ENCODE assay signal across 11 cellular contexts in genomic region chr1:32247452-32247851, GRCh38. TPM values are rescaled to one million over a fixed set of nuclear protein-coding genes. Genes with fewer than 3 reads are reported as not detected.
DNase-seq lines count a peak whose midpoint lies in the region; ATAC-seq, FAIRE-seq and TF ChIP-seq lines count a peak whose summit lies in the region.
"Had no signal": no experiment of that assay in that cellular context is flagged by ENCODE, and none has a peak within 500 bp of the region (broad histone marks: within the 10 kb centered on the region; RNA-seq: fewer than 3 reads in every experiment).

No MANE protein-coding gene starts in this region.

- ATAC-seq in activated naive CD4-positive, alpha-beta T cell treated with anti-CD3 and anti-CD28 coated beads, Interleukin-2, amount 50 U/mL, for 72 hours: no peak
- ATAC-seq in HepG2 (peak; percentile 8; the same call in 2 of the 3 replicates), GM19324 (IDR thresholded peaks at IDR 0.05; ENCODE audit: low FRiP score, unreplicated experiment) (no peak)

- intact Hi-C loops in HepG2 (cut with micrococcal nuclease; ENCODE audit: unreplicated experiment) (no loop called here), A673 (cut with micrococcal nuclease; ENCODE audit: unreplicated experiment) (no loop called here)

- H3K9me3 ChIP-seq in HepG2 (ENCODE audit: low read length) (no peaks in the 10 kb centered on the region), stomach smooth muscle (ENCODE audit: control insufficient read depth in 2 of 2, low read length in 2 of 2) (no peaks in the 10 kb centered on the region), A673 (ENCODE audit: low read depth, low read length, poor library complexity, severe bottlenecking) (no peaks in the 10 kb centered on the region)

- no peaks in the 10 kb centered on the region for H4K20me1 ChIP-seq in KMS-11 (ENCODE audit: insufficient read depth)
- no peaks in the 10 kb centered on the region for H4K20me1 ChIP-seq in HepG2 (ENCODE audit: insufficient read depth, low read length)

- no peaks in the 10 kb centered on the region for H3K36me3 ChIP-seq in KMS-11 (ENCODE audit: insufficient read depth)
- H3K36me3 ChIP-seq in HepG2 (replicated peaks in 1 of 2; ENCODE audit: control insufficient read depth in 1 of 2, insufficient read depth in 2 of 2, low read length in 2 of 2): no peaks in the 10 kb centered on the region
- H3K36me3 ChIP-seq in stomach smooth muscle (ENCODE audit: control insufficient read depth in 2 of 2, insufficient read depth in 2 of 2, low read length in 2 of 2): no peaks in the 10 kb centered on the region
- H3K36me3 ChIP-seq in A673 (ENCODE audit: insufficient read depth, low read length, poor library complexity, severe bottlenecking): no peaks in the 10 kb centered on the region

- in situ Hi-C loops in HepG2 (cut with HindIII; ENCODE audit: extremely low pct_ligation_motif_present, low pct_unique_long_range_greater_than_20kb): no loop called here

- H3K9ac ChIP-seq in KMS-11 (no peak overlapping the region), HepG2 (ENCODE audit: insufficient read depth, low read depth, low read length) (peak overlapping the region; percentile 30; the same call in 1 of the 2 replicates), stomach smooth muscle (ENCODE audit: low read length in 2 of 2) (no peak overlapping the region)

- TF ChIP-seq CTCF in KMS-11 (conservative IDR thresholded peaks at IDR 0.05; ENCODE audit: low read depth, low read length): no peak
- no peak for TF ChIP-seq CTCF in HepG2 (CRISPR knock-in tag; IDR thresholded peaks at IDR 0.05)
- no peak for TF ChIP-seq CTCF in A673 (conservative IDR thresholded peaks at IDR 0.05; ENCODE audit: low read depth, low read length)

- TF ChIP-seq EP300 in HepG2 (IDR thresholded peaks at IDR 0.05; ENCODE audit: low read depth in 2 of 2, low read length in 2 of 2): no peak
- no peak for TF ChIP-seq EP300 in HepG2 (CRISPR knock-in tag; IDR thresholded peaks at IDR 0.05; ENCODE audit: borderline replicate concordance)

- CTCF ChIA-PET in HepG2 (lab: Yijun Ruan, JAX; ENCODE audit: low intra/inter-chr PET ratio, low total read pairs): interaction anchor here (1.3 kb wide), 1 partner anchor 32 kb away, joined by 8 read pairs; no protein-coding TSS in a partner anchor
- CTCF ChIA-PET in A673 (lab: Charles Lee): no interaction called here

- peaks cover 17% of the 10 kb centered on the region for H3K4me1 ChIP-seq in KMS-11 (ENCODE audit: low read depth, poor library complexity, severe bottlenecking)
- peaks cover 83% of the 10 kb centered on the region for H3K4me1 ChIP-seq in HepG2 (ENCODE audit: insufficient read depth, low read length)
- peaks cover 19% of the 10 kb centered on the region for H3K4me1 ChIP-seq in stomach smooth muscle (ENCODE audit: control insufficient read depth, insufficient read depth, low read length)
- peaks cover 4% of the 10 kb centered on the region for H3K4me1 ChIP-seq in A673 (ENCODE audit: insufficient read depth, low read length, poor library complexity, severe bottlenecking)

- H3K27ac ChIP-seq in KMS-11: no peak overlapping the region
- no peak overlapping the region for H3K27ac ChIP-seq in HepG2 (ENCODE audit: extremely low read length, insufficient read depth, low read length)
- peak overlapping the region; percentile 24 for H3K27ac ChIP-seq in stomach smooth muscle (ENCODE audit: low read length)
- H3K27ac ChIP-seq in A673 (ENCODE audit: low read depth, low read length, poor library complexity, severe bottlenecking): no peak overlapping the region

- H2AFZ ChIP-seq in KMS-11 (ENCODE audit: low read depth) (0 out of 2 replicates have a peak overlapping the region, but pooled peaks have one; percentile 30), HepG2 (ENCODE audit: low read length) (peak overlapping the region; percentile 30)

- no peak for TF ChIP-seq POLR2A in HepG2 (IDR thresholded peaks at IDR 0.05; ENCODE audit: insufficient read depth in 1 of 2, low read depth in 2 of 2, low read length in 2 of 2)

- peaks cover 18% of the 10 kb centered on the region in 2 donors for H3K36me3 Mint-ChIP-seq in activated naive CD4-positive, alpha-beta T cell treated with anti-CD3 and anti-CD28 coated beads, Interleukin-2, amount 50 U/mL, for 72 hours

- DNase-seq in activated naive CD4-positive, alpha-beta T cell treated with anti-CD3 and anti-CD28 coated beads, Interleukin-2, amount 50 U/mL, for 72 hours (ENCODE audit: low spot score in 2 of 2): no peak
- no peak for DNase-seq in HepG2 (ENCODE audit: low spot score)
- DNase-seq in A673 (ENCODE audit: low spot score): no peak
- no peak for DNase-seq in NCI-H446 treated with DMSO at 0.1 percent for 48 hours (lab: John Stamatoyannopoulos, UW)
- DNase-seq: KG1 had no signal

- H3K79me2 ChIP-seq in KMS-11 (ENCODE audit: insufficient read depth, low read depth) (no peaks in the 10 kb centered on the region), HepG2 (ENCODE audit: insufficient read depth, low read length) (no peaks in the 10 kb centered on the region)

- H3K4me2 ChIP-seq in KMS-11: no peak overlapping the region
- H3K4me2 ChIP-seq in HepG2 (ENCODE audit: low read depth, low read length): peak overlapping the region; percentile 72

- 14% methylated on average over 4 of the region's 12 CpGs for WGBS in HepG2 (ENCODE audit: low lambda C conversion rate)

- POLR2A ChIA-PET in HepG2 (lab: Yijun Ruan, JAX): interaction anchor here (1.3 to 7.1 kb wide), 6 partner anchors 11 to 89 kb away, joined by 4 to 48 read pairs (median 15); partner anchors contain the start of genes HDAC1 and MARCKSL1
- POLR2A ChIA-PET in A673 (lab: Charles Lee; ENCODE audit: low non-redundant PET): no interaction called here

- H3K9me3 Mint-ChIP-seq in activated naive CD4-positive, alpha-beta T cell treated with anti-CD3 and anti-CD28 coated beads, Interleukin-2, amount 50 U/mL, for 72 hours: no peaks in the 10 kb centered on the region

- peak overlapping the region; percentile 80 to 90 for H3K27ac Mint-ChIP-seq in activated naive CD4-positive, alpha-beta T cell treated with anti-CD3 and anti-CD28 coated beads, Interleukin-2, amount 50 U/mL, for 72 hours

- BruUV-seq in HepG2 (replicated peaks; lab: Mats Ljungman, UMichigan) (no TSS peak), A673 (replicated peaks; lab: Mats Ljungman, UMichigan) (no TSS peak)

- no peak for FAIRE-seq in HepG2 (lab: Jason Lieb, UNC)
- FAIRE-seq: islet of Langerhans had no signal

- H3K27me3 ChIP-seq in KMS-11 (ENCODE audit: insufficient read depth, low read depth): no peaks in the 10 kb centered on the region
- no peaks in the 10 kb centered on the region for H3K27me3 ChIP-seq in HepG2 (ENCODE audit: control insufficient read depth in 1 of 2, insufficient read depth in 2 of 2, low read length in 2 of 2)
- H3K27me3 ChIP-seq in stomach smooth muscle (ENCODE audit: control insufficient read depth in 1 of 2, insufficient read depth in 2 of 2, low read length in 2 of 2): peaks cover 2 to 16% of the 10 kb centered on the region in 2 donors
- H3K27me3 ChIP-seq in A673 (replicated peaks; ENCODE audit: insufficient read depth, low read depth, low read length, poor library complexity): no peaks in the 10 kb centered on the region

- TF ChIP-seq RAD21 in HepG2 (CRISPR knock-in tag; IDR thresholded peaks at IDR 0.05): no peak

- H3K4me3 ChIP-seq in KMS-11 (IDR thresholded peaks at IDR 0.05; ENCODE audit: insufficient read depth, low read depth, low read length) (no peak overlapping the region), HepG2 (replicated peaks in 1 of 3; ENCODE audit: insufficient read depth in 1 of 3, low read depth in 2 of 3, low read length in 3 of 3) (peak overlapping the region in 2 of 3 experiments; percentile 22 to 58; a peak in 3 of 6 replicates), stomach smooth muscle (ENCODE audit: low read length in 2 of 2) (no peak overlapping the region), A673 (ENCODE audit: low read depth, low read length, poor library complexity, severe bottlenecking) (no peak overlapping the region)

RNA-seq across cellular contexts. Expression of gene FAM167B, which starts 0.4 kb away (rescaled TPM):
- 1 to 10 TPM in 1 of 2 donors, under 1 TPM in 1; 0.66 to 1.1 TPM for total RNA-seq in activated naive CD4-positive, alpha-beta T cell treated with anti-CD3 and anti-CD28 coated beads, Interleukin-2, amount 50 U/mL, for 72 hours
- total RNA-seq in HepG2 (2016; rRNA removed; fragmentation: Illumina TruSeq; extraction: Trizol) (0.15 and 0.45 TPM in 2 replicates), A673 (2021) (0.35 TPM in 1 of 2 replicates, not detected in the other)
- total RNA-seq in HepG2 (2016; cell fraction: cytosol; rRNA removed; fragmentation: Illumina TruSeq; extraction: Trizol; ENCODE audit: low read depth): 0.30 TPM in 1 of 2 replicates, not detected in the other
- total RNA-seq in HepG2 (2016; cell fraction: insoluble cytoplasmic fraction; rRNA removed; fragmentation: Illumina TruSeq; extraction: Trizol): 0.28 TPM in 1 of 2 replicates, not detected in the other
- total RNA-seq in HepG2 (2016; cell fraction: membrane; rRNA removed; fragmentation: Illumina TruSeq; extraction: Trizol): 0.31 and 0.65 TPM in 2 replicates
- 0.41 TPM in 1 of 2 replicates, not detected in the other for total RNA-seq in HepG2 (2016; cell fraction: nucleus; rRNA removed; fragmentation: Illumina TruSeq; extraction: Trizol)
- 0.70 and 1.1 TPM in 2 replicates for polyA plus RNA-seq in HepG2 (2011; rRNA removed)
- 0.67 and 1.1 TPM in 2 replicates for polyA plus RNA-seq in HepG2 (2011; cell fraction: cytosol; rRNA removed)
- 0.51 and 0.55 TPM in 2 replicates for polyA plus RNA-seq in HepG2 (2011; cell fraction: nucleus; rRNA removed)
- 0.94 and 1.4 TPM in 2 replicates for polyA plus RNA-seq in HepG2 (2012)
- 0.37 and 0.38 TPM in 2 replicates for polyA plus RNA-seq in HepG2 (2016; cell fraction: cytosol; fragmentation: Illumina TruSeq; extraction: Trizol; ENCODE audit: low read depth)
- 0.44 and 0.56 TPM in 2 replicates for polyA plus RNA-seq in HepG2 (2016; cell fraction: insoluble cytoplasmic fraction; fragmentation: Illumina TruSeq; extraction: Trizol; ENCODE audit: low read depth)
- polyA plus RNA-seq in HepG2 (2016; cell fraction: membrane; fragmentation: Illumina TruSeq; extraction: Trizol; ENCODE audit: low read depth): 0.42 and 0.56 TPM in 2 replicates
- 0.89 TPM in 1 of 2 replicates, not detected in the other for polyA plus RNA-seq in HepG2 (2016; cell fraction: nucleus; fragmentation: Illumina TruSeq; extraction: Trizol; ENCODE audit: insufficient read depth, low read depth)
- 0.44 and 1.3 TPM in 2 replicates for polyA minus RNA-seq in HepG2 (2011; rRNA and poly(A)+ RNA removed; ENCODE audit: low replicate concordance)
- polyA minus RNA-seq in HepG2 (2011; cell fraction: cytosol; rRNA and poly(A)+ RNA removed): 0.70 TPM in 1 of 2 replicates, not detected in the other
- not detected in 2 replicates for polyA minus RNA-seq in HepG2 (2011; cell fraction: nucleus; rRNA and poly(A)+ RNA removed)
- total RNA-seq: NCI-H460 had no signal

RNA-seq across cellular contexts. Expression of gene LCK, which starts 3.6 kb away (rescaled TPM):
- 100 to 1,000 TPM; 208 to 284 TPM for total RNA-seq in activated naive CD4-positive, alpha-beta T cell treated with anti-CD3 and anti-CD28 coated beads, Interleukin-2, amount 50 U/mL, for 72 hours
- total RNA-seq in HepG2 (2016; rRNA removed; fragmentation: Illumina TruSeq; extraction: Trizol) (0.83 and 0.93 TPM in 2 replicates), A673 (2021) (not detected in 2 replicates)
- total RNA-seq in HepG2 (2016; cell fraction: cytosol; rRNA removed; fragmentation: Illumina TruSeq; extraction: Trizol; ENCODE audit: low read depth): 0.30 TPM in 1 of 2 replicates, not detected in the other
- total RNA-seq in HepG2 (2016; cell fraction: insoluble cytoplasmic fraction; rRNA removed; fragmentation: Illumina TruSeq; extraction: Trizol): 0.54 and 0.61 TPM in 2 replicates
- total RNA-seq in HepG2 (2016; cell fraction: membrane; rRNA removed; fragmentation: Illumina TruSeq; extraction: Trizol): 0.31 and 0.40 TPM in 2 replicates
- total RNA-seq in HepG2 (2016; cell fraction: nucleus; rRNA removed; fragmentation: Illumina TruSeq; extraction: Trizol): 0.40 and 1.3 TPM in 2 replicates
- polyA plus RNA-seq in HepG2 (2011; rRNA removed): 1.8 and 3.1 TPM in 2 replicates
- 1.6 and 2.2 TPM in 2 replicates for polyA plus RNA-seq in HepG2 (2011; cell fraction: cytosol; rRNA removed)
- polyA plus RNA-seq in HepG2 (2011; cell fraction: nucleus; rRNA removed): 5.1 and 6.4 TPM in 2 replicates
- polyA plus RNA-seq in HepG2 (2012): 1.2 and 1.3 TPM in 2 replicates
- polyA plus RNA-seq in HepG2 (2016; cell fraction: cytosol; fragmentation: Illumina TruSeq; extraction: Trizol; ENCODE audit: low read depth): 0.06 and 0.08 TPM in 2 replicates
- polyA plus RNA-seq in HepG2 (2016; cell fraction: insoluble cytoplasmic fraction; fragmentation: Illumina TruSeq; extraction: Trizol; ENCODE audit: low read depth): 0.60 and 0.75 TPM in 2 replicates
- 0.17 and 0.27 TPM in 2 replicates for polyA plus RNA-seq in HepG2 (2016; cell fraction: membrane; fragmentation: Illumina TruSeq; extraction: Trizol; ENCODE audit: low read depth)
- 0.71 and 1.1 TPM in 2 replicates for polyA plus RNA-seq in HepG2 (2016; cell fraction: nucleus; fragmentation: Illumina TruSeq; extraction: Trizol; ENCODE audit: insufficient read depth, low read depth)
- 0.42 and 2.6 TPM in 2 replicates for polyA minus RNA-seq in HepG2 (2011; rRNA and poly(A)+ RNA removed; ENCODE audit: low replicate concordance)
- polyA minus RNA-seq in HepG2 (2011; cell fraction: cytosol; rRNA and poly(A)+ RNA removed): 1.2 and 1.3 TPM in 2 replicates
- polyA minus RNA-seq in HepG2 (2011; cell fraction: nucleus; rRNA and poly(A)+ RNA removed): 0.75 and 2.3 TPM in 2 replicates
- total RNA-seq: NCI-H460 had no signal

RNA-seq across cellular contexts. Expression of gene EIF3I, which starts 25.2 kb away (rescaled TPM):
- total RNA-seq in activated naive CD4-positive, alpha-beta T cell treated with anti-CD3 and anti-CD28 coated beads, Interleukin-2, amount 50 U/mL, for 72 hours: 100 to 1,000 TPM; 273 to 295 TPM
- 223 and 286 TPM in 2 replicates for total RNA-seq in HepG2 (2016; rRNA removed; fragmentation: Illumina TruSeq; extraction: Trizol)
- total RNA-seq in HepG2 (2016; cell fraction: cytosol; rRNA removed; fragmentation: Illumina TruSeq; extraction: Trizol; ENCODE audit: low read depth): 67.0 and 70.3 TPM in 2 replicates
- total RNA-seq in HepG2 (2016; cell fraction: insoluble cytoplasmic fraction; rRNA removed; fragmentation: Illumina TruSeq; extraction: Trizol): 235 and 275 TPM in 2 replicates
- total RNA-seq in HepG2 (2016; cell fraction: membrane; rRNA removed; fragmentation: Illumina TruSeq; extraction: Trizol): 130 and 131 TPM in 2 replicates
- 55.1 and 64.8 TPM in 2 replicates for total RNA-seq in HepG2 (2016; cell fraction: nucleus; rRNA removed; fragmentation: Illumina TruSeq; extraction: Trizol)
- 210 and 218 TPM in 2 replicates for polyA plus RNA-seq in HepG2 (2011; rRNA removed)
- polyA plus RNA-seq in HepG2 (2011; cell fraction: cytosol; rRNA removed): 334 and 368 TPM in 2 replicates
- polyA plus RNA-seq in HepG2 (2011; cell fraction: nucleus; rRNA removed): 51.9 and 67.9 TPM in 2 replicates
- 173 and 177 TPM in 2 replicates for polyA plus RNA-seq in HepG2 (2012)
- polyA plus RNA-seq in HepG2 (2016; cell fraction: cytosol; fragmentation: Illumina TruSeq; extraction: Trizol; ENCODE audit: low read depth): 77.8 and 80.3 TPM in 2 replicates
- 282 and 311 TPM in 2 replicates for polyA plus RNA-seq in HepG2 (2016; cell fraction: insoluble cytoplasmic fraction; fragmentation: Illumina TruSeq; extraction: Trizol; ENCODE audit: low read depth)
- polyA plus RNA-seq in HepG2 (2016; cell fraction: membrane; fragmentation: Illumina TruSeq; extraction: Trizol; ENCODE audit: low read depth): 120 and 124 TPM in 2 replicates
- 90.6 and 90.7 TPM in 2 replicates for polyA plus RNA-seq in HepG2 (2016; cell fraction: nucleus; fragmentation: Illumina TruSeq; extraction: Trizol; ENCODE audit: insufficient read depth, low read depth)
- polyA minus RNA-seq in HepG2 (2011; rRNA and poly(A)+ RNA removed; ENCODE audit: low replicate concordance): 326 and 552 TPM in 2 replicates
- polyA minus RNA-seq in HepG2 (2011; cell fraction: cytosol; rRNA and poly(A)+ RNA removed): 107 and 121 TPM in 2 replicates
- 37.5 and 37.7 TPM in 2 replicates for polyA minus RNA-seq in HepG2 (2011; cell fraction: nucleus; rRNA and poly(A)+ RNA removed)
- 298 and 303 TPM in 2 replicates for total RNA-seq in A673 (2021)

RNA-seq across cellular contexts. Expression of gene TMEM234, which starts 25.3 kb away (rescaled TPM):
- total RNA-seq in activated naive CD4-positive, alpha-beta T cell treated with anti-CD3 and anti-CD28 coated beads, Interleukin-2, amount 50 U/mL, for 72 hours: 10 to 100 TPM in 1 of 2 donors, 1 to 10 TPM in 1; 7.0 to 10.7 TPM
- total RNA-seq in HepG2 (2016; rRNA removed; fragmentation: Illumina TruSeq; extraction: Trizol): 4.2 and 9.0 TPM in 2 replicates
- total RNA-seq in HepG2 (2016; cell fraction: cytosol; rRNA removed; fragmentation: Illumina TruSeq; extraction: Trizol; ENCODE audit: low read depth): 5.8 and 6.9 TPM in 2 replicates
- total RNA-seq in HepG2 (2016; cell fraction: insoluble cytoplasmic fraction; rRNA removed; fragmentation: Illumina TruSeq; extraction: Trizol): 3.5 and 8.7 TPM in 2 replicates
- total RNA-seq in HepG2 (2016; cell fraction: membrane; rRNA removed; fragmentation: Illumina TruSeq; extraction: Trizol): 5.1 and 5.2 TPM in 2 replicates
- 11.7 and 11.9 TPM in 2 replicates for total RNA-seq in HepG2 (2016; cell fraction: nucleus; rRNA removed; fragmentation: Illumina TruSeq; extraction: Trizol)
- polyA plus RNA-seq in HepG2 (2011; rRNA removed): 6.1 and 6.8 TPM in 2 replicates
- 3.9 and 4.6 TPM in 2 replicates for polyA plus RNA-seq in HepG2 (2011; cell fraction: cytosol; rRNA removed)
- polyA plus RNA-seq in HepG2 (2011; cell fraction: nucleus; rRNA removed): 23.3 and 24.8 TPM in 2 replicates
- polyA plus RNA-seq in HepG2 (2012): 4.1 and 4.7 TPM in 2 replicates
- polyA plus RNA-seq in HepG2 (2016; cell fraction: cytosol; fragmentation: Illumina TruSeq; extraction: Trizol; ENCODE audit: low read depth): 3.2 TPM in 2 replicates
- polyA plus RNA-seq in HepG2 (2016; cell fraction: insoluble cytoplasmic fraction; fragmentation: Illumina TruSeq; extraction: Trizol; ENCODE audit: low read depth): 3.8 and 4.7 TPM in 2 replicates
- polyA plus RNA-seq in HepG2 (2016; cell fraction: membrane; fragmentation: Illumina TruSeq; extraction: Trizol; ENCODE audit: low read depth): 2.9 and 3.0 TPM in 2 replicates
- 14.3 and 14.8 TPM in 2 replicates for polyA plus RNA-seq in HepG2 (2016; cell fraction: nucleus; fragmentation: Illumina TruSeq; extraction: Trizol; ENCODE audit: insufficient read depth, low read depth)
- polyA minus RNA-seq in HepG2 (2011; rRNA and poly(A)+ RNA removed; ENCODE audit: low replicate concordance): 21.3 and 41.3 TPM in 2 replicates
- 1.7 and 3.0 TPM in 2 replicates for polyA minus RNA-seq in HepG2 (2011; cell fraction: cytosol; rRNA and poly(A)+ RNA removed)
- 24.1 and 26.1 TPM in 2 replicates for polyA minus RNA-seq in HepG2 (2011; cell fraction: nucleus; rRNA and poly(A)+ RNA removed)
- 15.4 TPM in 2 replicates for total RNA-seq in A673 (2021)

RNA-seq across cellular contexts. Expression of gene DCDC2B, which starts 38.6 kb away (rescaled TPM):
- under 1 TPM in 1 of 2 donors, not detected in 1; 0.16 TPM for total RNA-seq in activated naive CD4-positive, alpha-beta T cell treated with anti-CD3 and anti-CD28 coated beads, Interleukin-2, amount 50 U/mL, for 72 hours
- total RNA-seq in HepG2 (2016; rRNA removed; fragmentation: Illumina TruSeq; extraction: Trizol) (not detected in 2 replicates), A673 (2021) (not detected in 2 replicates)
- total RNA-seq in HepG2 (2016; cell fraction: cytosol; rRNA removed; fragmentation: Illumina TruSeq; extraction: Trizol; ENCODE audit: low read depth): not detected in 2 replicates
- not detected in 2 replicates for total RNA-seq in HepG2 (2016; cell fraction: insoluble cytoplasmic fraction; rRNA removed; fragmentation: Illumina TruSeq; extraction: Trizol)
- total RNA-seq in HepG2 (2016; cell fraction: membrane; rRNA removed; fragmentation: Illumina TruSeq; extraction: Trizol): not detected in 2 replicates
- not detected in 2 replicates for total RNA-seq in HepG2 (2016; cell fraction: nucleus; rRNA removed; fragmentation: Illumina TruSeq; extraction: Trizol)
- polyA plus RNA-seq in HepG2 (2011; rRNA removed): not detected in 2 replicates
- not detected in 2 replicates for polyA plus RNA-seq in HepG2 (2011; cell fraction: cytosol; rRNA removed)
- polyA plus RNA-seq in HepG2 (2011; cell fraction: nucleus; rRNA removed): not detected in 2 replicates
- polyA plus RNA-seq in HepG2 (2012): 0.09 and 0.12 TPM in 2 replicates
- not detected in 2 replicates for polyA plus RNA-seq in HepG2 (2016; cell fraction: cytosol; fragmentation: Illumina TruSeq; extraction: Trizol; ENCODE audit: low read depth)
- not detected in 2 replicates for polyA plus RNA-seq in HepG2 (2016; cell fraction: insoluble cytoplasmic fraction; fragmentation: Illumina TruSeq; extraction: Trizol; ENCODE audit: low read depth)
- not detected in 2 replicates for polyA plus RNA-seq in HepG2 (2016; cell fraction: membrane; fragmentation: Illumina TruSeq; extraction: Trizol; ENCODE audit: low read depth)
- not detected in 2 replicates for polyA plus RNA-seq in HepG2 (2016; cell fraction: nucleus; fragmentation: Illumina TruSeq; extraction: Trizol; ENCODE audit: insufficient read depth, low read depth)
- polyA minus RNA-seq in HepG2 (2011; rRNA and poly(A)+ RNA removed; ENCODE audit: low replicate concordance): 0.12 TPM in 1 of 2 replicates, not detected in the other
- polyA minus RNA-seq in HepG2 (2011; cell fraction: cytosol; rRNA and poly(A)+ RNA removed): not detected in 2 replicates
- polyA minus RNA-seq in HepG2 (2011; cell fraction: nucleus; rRNA and poly(A)+ RNA removed): not detected in 2 replicates
- total RNA-seq: NCI-H460; T-helper 2 cell treated with Interferon-gamma antibody and Interleukin-4, amounts not matched to agents 100 ng/mL and 5 ng/mL, for 36 hours had no signal

Comparison
In these comparisons a context has a peak if more than half of its experiments do, and no peak if none do; other contexts are left out.
1. H3K4me3 ChIP-seq: peak in HepG2 (2 of 3); none in KMS-11 (single experiment), stomach smooth muscle (0 of 2) and A673 (single experiment).
2. RNA of gene LCK, which starts 3.6 kb away (total RNA-seq): 208 to 284 TPM in activated naive CD4-positive, alpha-beta T cell treated with anti-CD3 and anti-CD28 coated beads, Interleukin-2, amount 50 U/mL, for 72 hours; 0.30 to 1.3 TPM in HepG2 and not detected in A673; every median in the first group is over 10 times any median in the second.